ENCODE assay signal across 6 cellular contexts in the genomic region with DNA sequence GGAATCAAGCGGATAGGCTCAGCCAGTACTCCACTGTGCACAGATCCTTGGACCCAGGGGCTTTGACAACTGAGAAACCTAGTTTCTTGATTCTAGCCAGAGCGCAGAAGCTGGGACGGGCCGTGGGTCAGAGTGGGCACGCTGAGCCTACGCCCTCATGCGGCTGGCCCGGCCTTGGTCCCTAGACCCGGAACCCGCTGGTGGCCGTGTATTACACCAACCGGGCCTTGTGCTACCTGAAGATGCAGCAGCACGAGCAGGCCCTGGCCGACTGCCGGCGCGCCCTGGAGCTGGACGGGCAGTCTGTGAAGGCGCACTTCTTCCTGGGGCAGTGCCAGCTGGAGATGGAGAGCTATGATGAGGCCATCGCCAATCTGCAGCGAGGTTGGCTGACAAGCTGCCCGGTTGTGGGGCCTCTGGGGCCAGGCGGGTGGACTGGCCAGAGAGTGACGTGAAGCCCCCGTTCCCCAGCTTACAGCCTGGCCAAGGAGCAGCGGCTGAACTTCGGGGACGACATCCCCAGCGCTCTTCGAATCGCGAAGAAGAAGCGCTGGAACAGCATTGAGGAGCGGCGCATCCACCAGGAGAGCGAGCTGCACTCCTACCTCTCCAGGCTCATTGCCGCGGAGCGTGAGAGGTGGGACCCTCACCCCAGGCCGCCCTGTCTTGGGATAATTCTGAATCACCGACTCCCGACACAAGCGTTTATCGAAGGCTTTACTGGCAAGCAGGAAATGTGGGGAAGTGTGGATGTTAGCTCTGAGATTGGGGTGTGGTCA. TPM values are rescaled to one million over a fixed set of nuclear protein-coding genes. Genes with fewer than 3 reads are reported as not detected.
DNase-seq lines count a peak whose midpoint lies in the region; ATAC-seq, FAIRE-seq and TF ChIP-seq lines count a peak whose summit lies in the region.

No MANE protein-coding gene starts in this region.

- H3K4me3 ChIP-seq in GM23248: peak overlapping the region; percentile 77
- peak overlapping the region; percentile 69 for H3K4me3 ChIP-seq in SJCRH30
- peak overlapping the region; percentile 70 for H3K4me3 ChIP-seq in upper lobe of right lung

- peaks cover 40% of the 10 kb centered on the region for H3K79me2 ChIP-seq in GM23248 (ENCODE audit: insufficient read depth)

- no peaks in the 10 kb centered on the region for H3K27me3 ChIP-seq in GM23248 (replicated peaks; ENCODE audit: insufficient read depth)
- no peaks in the 10 kb centered on the region for H3K27me3 ChIP-seq in SJCRH30
- H3K27me3 ChIP-seq in upper lobe of right lung: no peaks in the 10 kb centered on the region

- no peaks in the 10 kb centered on the region for H3K9me3 ChIP-seq in GM23248 (ENCODE audit: low read depth)
- no peaks in the 10 kb centered on the region for H3K9me3 ChIP-seq in SJCRH30 (replicated peaks)
- H3K9me3 ChIP-seq in upper lobe of right lung: no peaks in the 10 kb centered on the region

- peak; percentile 11 for TF ChIP-seq CTCF in upper lobe of right lung (IDR thresholded peaks at IDR 0.05)

- H2AFZ ChIP-seq in GM23248: no peak overlapping the region

- intact Hi-C loops in left ventricle myocardium superior (cut with micrococcal nuclease) (no loop called here), upper lobe of right lung (cut with DNase I) (no loop called here)

- H3K4me1 ChIP-seq in GM23248 (ENCODE audit: insufficient read depth) (peaks cover 15% of the 10 kb centered on the region), SJCRH30 (peaks cover 20% of the 10 kb centered on the region), upper lobe of right lung (peaks cover 37% of the 10 kb centered on the region)

- 42 to 44% methylated on average over 43 to 44 of the region's 44 CpGs for WGBS in GM23248 (ENCODE audit: low coverage in 1 of 2, low lambda C conversion rate in 2 of 2, missing lambda C conversion rate in 2 of 2), 2 experiments

- in situ Hi-C loops in GM23248 (cut with MboI): no loop called here

- no peaks in the 10 kb centered on the region for H4K20me1 ChIP-seq in GM23248 (ENCODE audit: insufficient read depth)

- ATAC-seq in left ventricle myocardium superior (no peak), upper lobe of right lung (no peak), HG03565 (IDR thresholded peaks at IDR 0.05; ENCODE audit: unreplicated experiment) (no peak)

- H3K9ac ChIP-seq in GM23248: peak overlapping the region; percentile 85

- H3K4me2 ChIP-seq in GM23248 (ENCODE audit: unreplicated experiment): peak overlapping the region; percentile 94

- peak overlapping the region; percentile 63 for H3K27ac ChIP-seq in GM23248
- H3K27ac ChIP-seq in SJCRH30: no peak overlapping the region
- peak overlapping the region; percentile 89 for H3K27ac ChIP-seq in upper lobe of right lung

- H3F3A ChIP-seq in GM23248 (ENCODE audit: insufficient read depth): peaks cover 15% of the 10 kb centered on the region; the same call in 1 of the 2 replicates

- H3K36me3 ChIP-seq in GM23248 (ENCODE audit: low read depth): peaks cover 11% of the 10 kb centered on the region; the same call in 1 of the 2 replicates
- peaks cover 20% of the 10 kb centered on the region for H3K36me3 ChIP-seq in SJCRH30
- peaks cover 17% of the 10 kb centered on the region for H3K36me3 ChIP-seq in upper lobe of right lung

- DNase-seq in GM23248: peak; percentile 88
- DNase-seq in SJCRH30: no peak
- peak; percentile 67 for DNase-seq in left ventricle myocardium superior
- DNase-seq in upper lobe of right lung: no peak
- no peak for DNase-seq in frontal cortex (ENCODE audit: low spot score in 2 of 2)

- no peaks in the 10 kb centered on the region for H3K9me2 ChIP-seq in GM23248 (ENCODE audit: insufficient read depth)

- no peak for FAIRE-seq in frontal cortex (lab: Jason Lieb, UNC)

RNA-seq across cellular contexts. Expression of a gene that starts 0.9 kb away (rescaled TPM):
- total RNA-seq in GM23248 (2014; rRNA removed; shearing (Covaris generic)): 183 and 201 TPM in 2 replicates
- polyA plus RNA-seq in GM23248 (2016; fragmentation: Nextera tagmentation; extraction: Ambion mirVana): 207 and 216 TPM in 2 replicates
- total RNA-seq in SJCRH30 (2014; rRNA removed; shearing (Covaris generic)): 46.0 and 49.2 TPM in 2 replicates
- 144 TPM for total RNA-seq in left ventricle myocardium superior
- total RNA-seq in upper lobe of right lung: 98.9 TPM
- 77.5 TPM for total RNA-seq in frontal cortex

RNA-seq across cellular contexts. Expression of a gene that starts 3.0 kb away (rescaled TPM):
- total RNA-seq in GM23248 (2014; rRNA removed; shearing (Covaris generic)): 88.8 and 96.3 TPM in 2 replicates
- 87.9 and 91.6 TPM in 2 replicates for polyA plus RNA-seq in GM23248 (2016; fragmentation: Nextera tagmentation; extraction: Ambion mirVana)
- total RNA-seq in SJCRH30 (2014; rRNA removed; shearing (Covaris generic)): 22.7 and 23.4 TPM in 2 replicates
- total RNA-seq in left ventricle myocardium superior (49.0 TPM), upper lobe of right lung (51.3 TPM), frontal cortex (10.2 TPM)

RNA-seq across cellular contexts. Expression of a gene that starts 5.7 kb away (rescaled TPM):
- total RNA-seq in GM23248 (2014; rRNA removed; shearing (Covaris generic)): 0.89 and 2.1 TPM in 2 replicates
- 0.90 and 1.5 TPM in 2 replicates for polyA plus RNA-seq in GM23248 (2016; fragmentation: Nextera tagmentation; extraction: Ambion mirVana)
- 0.94 and 2.5 TPM in 2 replicates for total RNA-seq in SJCRH30 (2014; rRNA removed; shearing (Covaris generic))
- total RNA-seq in left ventricle myocardium superior (1.9 TPM), upper lobe of right lung (2.0 TPM), frontal cortex (2.0 TPM)

RNA-seq across cellular contexts. Expression of a gene that starts 9.0 kb away (rescaled TPM):
- total RNA-seq in GM23248 (2014; rRNA removed; shearing (Covaris generic)): 1.3 and 3.4 TPM in 2 replicates
- polyA plus RNA-seq in GM23248 (2016; fragmentation: Nextera tagmentation; extraction: Ambion mirVana): 13.1 and 13.7 TPM in 2 replicates
- total RNA-seq in SJCRH30 (2014; rRNA removed; shearing (Covaris generic)): 5.6 and 6.2 TPM in 2 replicates
- 8.3 TPM for total RNA-seq in left ventricle myocardium superior
- 12.9 TPM for total RNA-seq in upper lobe of right lung
- total RNA-seq in frontal cortex: 2.9 TPM

RNA-seq across cellular contexts. Expression of a gene that starts 13.2 kb away (rescaled TPM):
- total RNA-seq in GM23248 (2014; rRNA removed; shearing (Covaris generic)): 44.9 and 65.9 TPM in 2 replicates
- polyA plus RNA-seq in GM23248 (2016; fragmentation: Nextera tagmentation; extraction: Ambion mirVana): 65.1 and 70.0 TPM in 2 replicates
- 41.0 and 66.2 TPM in 2 replicates for total RNA-seq in SJCRH30 (2014; rRNA removed; shearing (Covaris generic))
- total RNA-seq in left ventricle myocardium superior: 88.8 TPM
- 92.5 TPM for total RNA-seq in upper lobe of right lung
- 17.9 TPM for total RNA-seq in frontal cortex

Comparison
In these comparisons a context has a peak if more than half of its experiments do, and no peak if none do; other contexts are left out.
1. DNase-seq: peak in GM23248 (single experiment) and left ventricle myocardium superior (single experiment); none in SJCRH30 (0 of 2), upper lobe of right lung (single experiment) and frontal cortex (0 of 2).
2. Peak in every context shown above with its lines, with median percentiles within 50 percentile points of each other: H3K4me3 ChIP-seq.